ENCODE assay signal across 17 cellular contexts in the genomic region with DNA sequence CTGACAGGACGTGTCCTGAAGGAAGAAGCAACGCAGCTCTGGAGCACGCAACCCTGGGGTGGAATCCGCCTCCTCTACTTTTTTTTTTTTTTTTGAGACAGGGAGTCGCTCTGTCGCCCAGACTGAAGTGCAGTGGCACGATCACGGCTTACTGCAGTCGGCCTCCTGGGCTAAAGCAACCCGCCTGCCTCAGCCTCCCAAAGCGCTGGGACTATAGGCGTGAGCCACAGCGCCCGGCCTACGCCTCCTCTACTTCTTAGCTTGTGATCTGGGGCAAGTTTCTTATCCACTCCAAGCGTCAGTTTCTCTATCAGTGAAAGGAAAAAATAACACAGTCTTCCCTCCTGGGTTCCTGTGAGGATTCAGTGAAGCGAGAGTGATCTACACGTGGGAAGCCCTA.
"Had no signal": no experiment of that assay in that cellular context is flagged by ENCODE, and none has a peak within 500 bp of the region (broad histone marks: within the 10 kb centered on the region; RNA-seq: fewer than 3 reads in every experiment).

No MANE protein-coding gene starts in this region.

- H3K9me3 Mint-ChIP-seq: stimulated activated naive CD8-positive, alpha-beta T cell treated with anti-CD3 and anti-CD28 coated beads, Interleukin-15, Interleukin-2, amounts not matched to agents 100 ng/mL and 50 ng/mL, for 24 hours had no signal

- H3K36me3 Mint-ChIP-seq: stimulated activated memory B cell treated with anti-CD40 and anti-IgM and Interleukin-4, amounts not matched to agents 10 μg/mL and 1 μg/mL and 100 μg/mL, for 72 hours had no signal

- ATAC-seq: foreskin keratinocyte; left colon; pancreas; right lobe of liver; stimulated activated memory B cell treated with anti-CD40 and anti-IgM and Interleukin-4, amounts not matched to agents 10 μg/mL and 1 μg/mL and 100 μg/mL, for 72 hours; upper lobe of right lung had no signal

- H3K4me3 Mint-ChIP-seq: dendritic cell treated with granulocyte-macrophage colony-stimulating factor and Interleukin-4, amounts not matched to agents 40 ng/mL and 50 ng/mL, for 4 days; stimulated activated memory B cell treated with anti-CD40 and anti-IgM and Interleukin-4, amounts not matched to agents 10 μg/mL and 1 μg/mL and 100 μg/mL, for 72 hours; stimulated activated naive CD8-positive, alpha-beta T cell treated with anti-CD3 and anti-CD28 coated beads, Interleukin-15, Interleukin-2, amounts not matched to agents 100 ng/mL and 50 ng/mL, for 24 hours had no signal

- H3K27ac Mint-ChIP-seq: dendritic cell treated with granulocyte-macrophage colony-stimulating factor and Interleukin-4, amounts not matched to agents 40 ng/mL and 50 ng/mL, for 4 days; stimulated activated memory B cell treated with anti-CD40 and anti-IgM and Interleukin-4, amounts not matched to agents 10 μg/mL and 1 μg/mL and 100 μg/mL, for 72 hours; stimulated activated naive CD8-positive, alpha-beta T cell treated with anti-CD3 and anti-CD28 coated beads, Interleukin-15, Interleukin-2, amounts not matched to agents 100 ng/mL and 50 ng/mL, for 24 hours had no signal

- DNase-seq: erythroblast; foreskin keratinocyte; head of caudate nucleus; left colon; mesenchymal stem cell; midbrain; nucleus accumbens; right lobe of liver; stimulated activated CD4-positive, alpha-beta T cell treated with anti-CD3 and anti-CD28 coated beads, Interleukin-15, amount 100 ng/mL, for 24 hours; stimulated activated CD4-positive, alpha-beta T cell treated with anti-CD3 and anti-CD28 coated beads, Interleukin-1b, Interleukin-23, amount 100 ng/mL, for 48 hours; stimulated activated CD4-positive, alpha-beta T cell treated with anti-CD3 and anti-CD28 coated beads, Interleukin-4, amount 100 ng/mL, for 24 hours; tibial artery; upper lobe of right lung had no signal
